1 cellular context compared by ENCODE assay signal in the genomic region with DNA sequence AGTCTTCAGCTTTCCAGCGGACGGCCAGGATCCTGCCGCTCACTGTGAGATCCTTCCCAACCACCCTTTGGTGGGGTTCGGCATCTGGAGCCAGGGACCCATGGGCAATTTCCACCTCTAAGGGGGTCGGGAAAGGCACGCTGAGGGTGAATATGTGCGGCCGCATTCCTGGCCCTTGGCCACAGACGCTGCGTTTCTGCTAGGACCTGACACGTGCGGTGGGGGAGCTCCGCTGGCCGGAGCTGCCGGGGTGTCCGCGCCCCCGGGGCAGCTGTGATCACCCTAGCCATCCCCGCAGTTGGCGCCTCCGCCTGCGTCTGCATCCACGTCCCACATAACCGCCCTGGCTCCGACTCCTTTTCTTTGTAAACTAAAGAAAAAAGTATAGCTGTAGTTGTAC.
A peak's percentile ranks its signal among the peaks of the same experiment; 100 is the strongest.
TF ChIP-seq lines count a peak whose summit lies in the region.

No MANE protein-coding gene starts in this region.

TF ChIP-seq in K562, 482 proteins besides CTCF, POLR2A, EP300 and RAD21:
- peak; percentile 36; the same call in 1 of the 2 replicates for TF ChIP-seq RBFOX2 (IDR thresholded peaks at IDR 0.05; ENCODE audit: low read depth, low read length)
- TF ChIP-seq, protein P1, sequence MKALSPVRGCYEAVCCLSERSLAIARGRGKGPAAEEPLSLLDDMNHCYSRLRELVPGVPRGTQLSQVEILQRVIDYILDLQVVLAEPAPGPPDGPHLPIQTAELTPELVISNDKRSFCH (CRISPR knock-in tag; IDR thresholded peaks at IDR 0.05), result no peak
- TF ChIP-seq, protein P1 (tag; IDR thresholded peaks at IDR 0.05), result no peak
- no peak for TF ChIP-seq NFIC (IDR thresholded peaks at IDR 0.05)
- TF ChIP-seq MAZ (CRISPR knock-in tag; conservative IDR thresholded peaks at IDR 0.05 in 1 of 2, IDR thresholded peaks at IDR 0.05 in 1 of 2), result no peak
- TF ChIP-seq RBM15 (IDR thresholded peaks at IDR 0.05; ENCODE audit: insufficient read depth, low read length), result no peak
- TF ChIP-seq POLR2G (IDR thresholded peaks at IDR 0.05; ENCODE audit: low read depth, low read length), result peak; percentile 50
- TF ChIP-seq SRSF9 (IDR thresholded peaks at IDR 0.05; ENCODE audit: borderline replicate concordance, low read depth, low read length), result no peak
